In the genomic region with DNA sequence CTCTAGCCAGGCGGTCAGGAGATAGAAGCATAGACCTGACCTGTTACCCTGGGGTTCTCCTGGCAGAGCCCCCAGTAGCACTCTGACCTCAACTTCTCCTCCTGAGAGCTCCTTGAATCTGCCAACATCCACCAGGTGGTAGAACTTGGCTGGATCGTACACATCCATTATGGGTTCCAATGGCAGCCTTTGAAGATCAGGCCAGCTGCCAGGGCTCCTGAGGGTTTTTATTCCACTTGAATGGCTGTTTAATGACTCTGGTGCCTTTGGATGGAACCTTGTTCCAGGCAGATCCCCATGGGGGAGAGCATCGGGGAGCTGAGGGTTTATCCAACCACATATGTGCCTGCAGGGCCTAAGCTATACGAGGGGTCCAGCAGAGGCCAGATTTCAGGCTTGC, we compare ENCODE assay signal across 17 cellular contexts. TPM values are rescaled to one million over a fixed set of nuclear protein-coding genes. Genes with fewer than 3 reads are reported as not detected.
DNase-seq lines count a peak whose midpoint lies in the region; ATAC-seq and TF ChIP-seq lines count a peak whose summit lies in the region.
"Had no signal": no experiment of that assay in that cellular context is flagged by ENCODE, and none has a peak within 500 bp of the region (broad histone marks: within the 10 kb centered on the region; RNA-seq: fewer than 3 reads in every experiment).

No MANE protein-coding gene starts in this region.

- peaks cover 2% of the 10 kb centered on the region for H3K27me3 Mint-ChIP-seq in endothelial cell (ENCODE audit: unreplicated experiment)
- H3K27me3 Mint-ChIP-seq: IgD-negative memory B cell had no signal

- H3K27ac Mint-ChIP-seq in endothelial cell (ENCODE audit: unreplicated experiment): no peak overlapping the region
- H3K27ac Mint-ChIP-seq: IgD-negative memory B cell had no signal

- no peak for ATAC-seq in HG02678 (IDR thresholded peaks at IDR 0.05; ENCODE audit: unreplicated experiment)
- ATAC-seq: PC-3 had no signal

- DNase-seq in DMS 273 treated with DMSO at 0.1 percent for 48 hours (lab: John Stamatoyannopoulos, UW): peak; percentile 63
- DNase-seq in NCI-H1092 treated with DMSO at 0.1 percent for 48 hours (lab: John Stamatoyannopoulos, UW): peak; percentile 95
- DNase-seq in NCI-H2171 treated with DMSO at 0.1 percent for 48 hours (lab: John Stamatoyannopoulos, UW): peak; percentile 89
- no peak for DNase-seq in endothelial cell (ENCODE audit: low spot score)
- no peak for DNase-seq in RPMI8226
- DNase-seq in GM20000 (ENCODE audit: low spot score): no peak
- DNase-seq: H7, NCI-H1417 treated with DMSO at 0.1 percent for 48 hours, NCI-H748 treated with DMSO at 0.1 percent for 48 hours, PC-3, SW 1271 had no signal

- peak overlapping the region; percentile 32 for H3K4me3 Mint-ChIP-seq in endothelial cell (ENCODE audit: unreplicated experiment)

- peaks cover 17% of the 10 kb centered on the region for H3K9me3 Mint-ChIP-seq in endothelial cell (ENCODE audit: unreplicated experiment)

- peaks cover 57% of the 10 kb centered on the region for H3K36me3 Mint-ChIP-seq in endothelial cell (ENCODE audit: low read depth, unreplicated experiment)

- H3K4me1 Mint-ChIP-seq in endothelial cell (ENCODE audit: unreplicated experiment): no peaks in the 10 kb centered on the region
- H3K4me1 Mint-ChIP-seq: IgD-negative memory B cell had no signal

- TF ChIP-seq CTCF in endothelial cell (IDR thresholded peaks at IDR 0.05; ENCODE audit: unreplicated experiment) (no peak), GM20000 (IDR thresholded peaks at IDR 0.05; ENCODE audit: extremely low read depth, missing control alignments) (no peak)

RNA-seq across cellular contexts. Expression of a gene that starts 47.1 kb away (rescaled TPM):
- not detected for total RNA-seq in endothelial cell (ENCODE audit: unreplicated experiment)
- total RNA-seq: A673; LHCN-M2; PC-3; SJSA1; T-helper 2 cell treated with Interferon-gamma antibody and Interleukin-4, amounts not matched to agents 100 ng/mL and 5 ng/mL, for 36 hours had no signal

Comparison
In these comparisons a context has a peak if more than half of its experiments do, and no peak if none do; other contexts are left out.
1. DNase-seq: peak in DMS 273 treated with DMSO at 0.1 percent for 48 hours (single experiment), NCI-H1092 treated with DMSO at 0.1 percent for 48 hours (single experiment) and NCI-H2171 treated with DMSO at 0.1 percent for 48 hours (single experiment); none in endothelial cell (single experiment), RPMI8226 (single experiment) and GM20000 (single experiment).